ENCODE assay signal across 8 cellular contexts in genomic region chr11:67584205-67584880, GRCh38. TPM values are rescaled to one million over a fixed set of nuclear protein-coding genes. Genes with fewer than 3 reads are reported as not detected.
A peak's percentile ranks its signal among the peaks of the same experiment; 100 is the strongest.
DNase-seq lines count a peak whose midpoint lies in the region; ATAC-seq and TF ChIP-seq lines count a peak whose summit lies in the region.

No MANE protein-coding gene starts in this region.

- H3K4me3 ChIP-seq in BJ (ENCODE audit: low read depth, low read length) (peak overlapping the region; percentile 94), iPS-11a (ENCODE audit: low read depth, low read length) (peak overlapping the region; percentile 87), retinal pigment epithelial cell (ENCODE audit: low read length) (peak overlapping the region; percentile 83)

- peaks cover 0 to 2% (median 0%) of the 10 kb centered on the region in 5 experiments for H3K9me3 Mint-ChIP-seq in brain

- peaks cover 42% of the 10 kb centered on the region for H3K4me1 Mint-ChIP-seq in brain

- peaks cover 33% of the 10 kb centered on the region for H3K36me3 Mint-ChIP-seq in brain

- H3K36me3 ChIP-seq in BJ (ENCODE audit: control insufficient read depth, insufficient read depth, low read length), result peaks cover 8% of the 10 kb centered on the region; the same call in 1 of the 2 replicates

- CTCF ChIA-PET in BJ (lab: Yijun Ruan, JAX), result interaction anchor here (0.6 to 4.5 kb wide), 15 partner anchors 8 to 689 kb away, joined by 3 to 50 read pairs (median 3); partner anchors contain the start of genes NUDT8 and RAD9A

- no peak for DNase-seq in BJ (ENCODE audit: low read depth)
- DNase-seq in HCEC 1CT, result peak; percentile 31
- DNase-seq in SIG-M5 treated with dmso at 0.1 percent for 504 hours (lab: John Stamatoyannopoulos, UW; ENCODE audit: unreplicated experiment), result peak; percentile 79
- peak; percentile 29 for DNase-seq in retinal pigment epithelial cell (ENCODE audit: low read depth)

- peaks cover 41% of the 10 kb centered on the region for H3K27me3 Mint-ChIP-seq in brain

- no peak for TF ChIP-seq CTCF in BJ (IDR thresholded peaks at IDR 0.05; ENCODE audit: insufficient read depth, low read depth, low read length)
- TF ChIP-seq CTCF in brain (conservative IDR thresholded peaks at IDR 0.05), result no peak
- TF ChIP-seq CTCF in retinal pigment epithelial cell (conservative IDR thresholded peaks at IDR 0.05; ENCODE audit: low read depth, low read length), result peak; percentile 0

- H3K4me3 Mint-ChIP-seq in brain, result peak overlapping the region; percentile 81 to 90 (median 84)

- no peak for ATAC-seq in HG03565 (IDR thresholded peaks at IDR 0.05; ENCODE audit: unreplicated experiment)
- no peak for ATAC-seq in HG02588 (IDR thresholded peaks at IDR 0.05; ENCODE audit: unreplicated experiment)

- H3K27me3 ChIP-seq in BJ (ENCODE audit: control insufficient read depth, insufficient read depth, low read length), result peaks cover 12% of the 10 kb centered on the region

- POLR2A ChIA-PET in BJ (lab: Charles Lee), result interaction anchor here (0.9 kb wide), 1 partner anchor 20 kb away, joined by 6 read pairs; no protein-coding TSS in a partner anchor

- H3K27ac Mint-ChIP-seq in brain, result peak overlapping the region; percentile 67 to 94 (median 78)

RNA-seq across cellular contexts. Expression of gene GSTP1, which starts 0.7 kb away (rescaled TPM):
- polyA plus RNA-seq in BJ (2011; rRNA removed) (679 and 883 TPM in 2 replicates), brain (ENCODE audit: insufficient read depth, low read depth, low replicate concordance) (752 TPM)
- polyA minus RNA-seq in BJ (2011; rRNA and poly(A)+ RNA removed), result 464 and 670 TPM in 2 replicates

RNA-seq across cellular contexts. Expression of gene NDUFV1, which starts 22.4 kb away (rescaled TPM):
- polyA plus RNA-seq in BJ (2011; rRNA removed) (97.9 and 149 TPM in 2 replicates), brain (ENCODE audit: insufficient read depth, low read depth, low replicate concordance) (237 TPM)
- polyA minus RNA-seq in BJ (2011; rRNA and poly(A)+ RNA removed), result 61.7 and 65.1 TPM in 2 replicates

RNA-seq across cellular contexts. Expression of gene NUDT8, which starts 45.4 kb away (rescaled TPM):
- polyA plus RNA-seq in BJ (2011; rRNA removed), result 1.3 and 1.7 TPM in 2 replicates
- polyA minus RNA-seq in BJ (2011; rRNA and poly(A)+ RNA removed), result 0.81 and 1.2 TPM in 2 replicates
- polyA plus RNA-seq in brain (ENCODE audit: insufficient read depth, low read depth, low replicate concordance), result 5.2 TPM

RNA-seq across cellular contexts. Expression of gene TBX10, which starts 55.2 kb away (rescaled TPM):
- polyA plus RNA-seq in BJ (2011; rRNA removed), result not detected in 2 replicates
- not detected in 2 replicates for polyA minus RNA-seq in BJ (2011; rRNA and poly(A)+ RNA removed)
- not detected for polyA plus RNA-seq in brain (ENCODE audit: insufficient read depth, low read depth, low replicate concordance)
